ENCODE assay signal across 1 cellular context in genomic region chr16:88687254-88687576, GRCh38.
A peak's percentile ranks its signal among the peaks of the same experiment; 100 is the strongest.
TF ChIP-seq lines count a peak whose summit lies in the region.

No MANE protein-coding gene starts in this region.

TF ChIP-seq in HepG2, 621 proteins besides CTCF, POLR2A, EP300 and RAD21 (continued from another document and continues in another):
- TF ChIP-seq TERF1 (CRISPR knock-in tag; IDR thresholded peaks at IDR 0.05) (no peak), ZNF275 (CRISPR knock-in tag; IDR thresholded peaks at IDR 0.05; ENCODE audit: borderline replicate concordance) (no peak), ZNF253 (CRISPR knock-in tag; IDR thresholded peaks at IDR 0.05; ENCODE audit: borderline replicate concordance) (no peak), ZNF34 (CRISPR knock-in tag; IDR thresholded peaks at IDR 0.05; ENCODE audit: borderline replicate concordance) (no peak), ZNF572 (CRISPR knock-in tag; IDR thresholded peaks at IDR 0.05) (no peak), DPF2 (CRISPR knock-in tag; IDR thresholded peaks at IDR 0.05; ENCODE audit: borderline replicate concordance, low read depth) (no peak), TGIF2 (CRISPR knock-in tag; IDR thresholded peaks at IDR 0.05) (no peak), ONECUT2 (CRISPR knock-in tag; IDR thresholded peaks at IDR 0.05) (no peak), TARDBP (CRISPR knock-in tag; IDR thresholded peaks at IDR 0.05) (no peak; the same call in 1 of the 2 replicates), ZNF788 (CRISPR knock-in tag; IDR thresholded peaks at IDR 0.05; ENCODE audit: borderline replicate concordance) (no peak; the same call in 1 of the 2 replicates), ZFYVE20 (CRISPR knock-in tag; IDR thresholded peaks at IDR 0.05; ENCODE audit: borderline replicate concordance, low read depth) (no peak), ZNF564 (CRISPR knock-in tag; IDR thresholded peaks at IDR 0.05) (no peak), DMAP1 (CRISPR knock-in tag; IDR thresholded peaks at IDR 0.05) (no peak), HBP1 (CRISPR knock-in tag; IDR thresholded peaks at IDR 0.05; ENCODE audit: low read depth) (no peak), NR2C2 (CRISPR knock-in tag; IDR thresholded peaks at IDR 0.05; ENCODE audit: borderline replicate concordance) (peak; percentile 22; the same call in 1 of the 2 replicates), PATZ1 (CRISPR knock-in tag; IDR thresholded peaks at IDR 0.05) (peak; percentile 93), NBN (conservative IDR thresholded peaks at IDR 0.05) (no peak), ARID5B (CRISPR knock-in tag; IDR thresholded peaks at IDR 0.05) (no peak), SMC3 (IDR thresholded peaks at IDR 0.05; ENCODE audit: low read length) (no peak), ZNF460 (CRISPR knock-in tag; IDR thresholded peaks at IDR 0.05; ENCODE audit: borderline replicate concordance) (no peak), HNF1A (IDR thresholded peaks at IDR 0.05; ENCODE audit: low read depth) (no peak), HNF1A (CRISPR knock-in tag; IDR thresholded peaks at IDR 0.05; ENCODE audit: borderline replicate concordance) (0 out of 2 replicates have a peak, but pooled peaks have one; percentile 10), ZNF225 (CRISPR knock-in tag; IDR thresholded peaks at IDR 0.05) (no peak), ZNF44 (CRISPR knock-in tag; IDR thresholded peaks at IDR 0.05) (no peak), RFX5 (IDR thresholded peaks at IDR 0.05; ENCODE audit: low read depth, low read length) (no peak), POGK (CRISPR knock-in tag; conservative IDR thresholded peaks at IDR 0.05) (peak; percentile 43; the same call in 1 of the 2 replicates), CREB1 (IDR thresholded peaks at IDR 0.05) (no peak), CREB1 (CRISPR knock-in tag; IDR thresholded peaks at IDR 0.05) (no peak), TCF12 (IDR thresholded peaks at IDR 0.05) (no peak), TCF12 (CRISPR knock-in tag; IDR thresholded peaks at IDR 0.05) (0 out of 2 replicates have a peak, but pooled peaks have one; percentile 13), ZNF724P (CRISPR knock-in tag; IDR thresholded peaks at IDR 0.05; ENCODE audit: borderline replicate concordance) (no peak), NR2F2 (IDR thresholded peaks at IDR 0.05; ENCODE audit: borderline replicate concordance, low read depth) (no peak), RNF219 (CRISPR knock-in tag; IDR thresholded peaks at IDR 0.05) (no peak), ZNF710 (CRISPR knock-in tag; IDR thresholded peaks at IDR 0.05; ENCODE audit: borderline replicate concordance) (0 out of 2 replicates have a peak, but pooled peaks have one; percentile 34), ZNF451 (CRISPR knock-in tag; IDR thresholded peaks at IDR 0.05) (0 out of 2 replicates have a peak, but pooled peaks have one; percentile 23), TMF1 (CRISPR knock-in tag; IDR thresholded peaks at IDR 0.05; ENCODE audit: low read depth) (no peak), ZNF276 (CRISPR knock-in tag; IDR thresholded peaks at IDR 0.05; ENCODE audit: low read depth) (no peak)
